Comparison of ENCODE assay signal across 8 cellular contexts in genomic region chr16:66948034-66948821, GRCh38. TPM values are rescaled to one million over a fixed set of nuclear protein-coding genes. Genes with fewer than 3 reads are reported as not detected.
DNase-seq lines count a peak whose midpoint lies in the region; ATAC-seq and TF ChIP-seq lines count a peak whose summit lies in the region.

No MANE protein-coding gene starts in this region.

- no peaks in the 10 kb centered on the region for H3K9me3 ChIP-seq in GM23248 (ENCODE audit: low read depth)
- peaks cover 7% of the 10 kb centered on the region for H3K9me3 ChIP-seq in left ventricle myocardium inferior (replicated peaks)
- peaks cover 0 to 5% (median 0%) of the 10 kb centered on the region in 8 donors for H3K9me3 ChIP-seq in spleen

- TF ChIP-seq CTCF in left ventricle myocardium inferior (IDR thresholded peaks at IDR 0.05; ENCODE audit: borderline replicate concordance) (no peak), spleen (IDR thresholded peaks at IDR 0.05 in 8 of 11, conservative IDR thresholded peaks at IDR 0.05 in 3 of 11) (no peak)

- no peaks in the 10 kb centered on the region for H3K36me3 Mint-ChIP-seq in activated T-cell treated with anti-CD3 and anti-CD28 coated beads, Interleukin-2, amount 50 U/mL, for 4 hours (ENCODE audit: insufficient read depth)

- H3K9me3 Mint-ChIP-seq in activated T-cell treated with anti-CD3 and anti-CD28 coated beads, Interleukin-2, amount 50 U/mL, for 4 hours: peaks cover 4% of the 10 kb centered on the region

- H3K4me1 ChIP-seq in GM23248 (ENCODE audit: insufficient read depth): peaks cover 4% of the 10 kb centered on the region; the same call in 1 of the 2 replicates
- H3K4me1 ChIP-seq in left ventricle myocardium inferior: peaks cover 28% of the 10 kb centered on the region
- H3K4me1 ChIP-seq in spleen: peaks cover 5 to 28% (median 21%) of the 10 kb centered on the region in 6 donors

- H3F3A ChIP-seq in GM23248 (ENCODE audit: insufficient read depth): 0 out of 2 replicates have a peak, but pooled peaks cover 4% of the 10 kb centered on the region

- H3K27ac ChIP-seq in GM23248: no peak overlapping the region
- H3K27ac ChIP-seq in left ventricle myocardium inferior (replicated peaks): no peak overlapping the region
- H3K27ac ChIP-seq in spleen: no peak overlapping the region

- ATAC-seq in activated T-cell treated with anti-CD3 and anti-CD28 coated beads, Interleukin-2, amount 50 U/mL, for 4 hours: peak; percentile 29 to 31
- ATAC-seq in HG02763 (IDR thresholded peaks at IDR 0.05; ENCODE audit: unreplicated experiment): no peak

- no peaks in the 10 kb centered on the region; the same call in 1 of the 2 replicates for H3K36me3 ChIP-seq in GM23248 (ENCODE audit: low read depth)
- peaks cover 11% of the 10 kb centered on the region for H3K36me3 ChIP-seq in left ventricle myocardium inferior
- H3K36me3 ChIP-seq in spleen: peaks cover 0 to 12% (median 8%) of the 10 kb centered on the region in 6 donors

- in situ Hi-C loops in GM23248 (cut with MboI): no loop called here

- H3K9ac ChIP-seq in GM23248: peak overlapping the region; percentile 39; the same call in 1 of the 2 replicates

- H4K20me1 ChIP-seq in GM23248 (ENCODE audit: insufficient read depth): no peaks in the 10 kb centered on the region

- H3K27me3 Mint-ChIP-seq in activated T-cell treated with anti-CD3 and anti-CD28 coated beads, Interleukin-2, amount 50 U/mL, for 4 hours (ENCODE audit: low read depth): peaks cover 39% of the 10 kb centered on the region

- no peaks in the 10 kb centered on the region for H3K79me2 ChIP-seq in GM23248 (ENCODE audit: insufficient read depth)

- H3K27me3 ChIP-seq in GM23248 (replicated peaks; ENCODE audit: insufficient read depth) (no peaks in the 10 kb centered on the region; the same call in none of the 2 replicates), left ventricle myocardium inferior (ENCODE audit: low read depth) (peaks cover 28% of the 10 kb centered on the region), spleen (replicated peaks in 1 of 7) (peaks cover 0 to 53% (median 17%) of the 10 kb centered on the region in 7 donors)

- H2AFZ ChIP-seq in GM23248: peak overlapping the region; percentile 82

- H3K9me2 ChIP-seq in GM23248 (ENCODE audit: insufficient read depth): no peaks in the 10 kb centered on the region

- 3% methylated on average over 43 to 47 of the region's 47 CpGs for WGBS in GM23248 (ENCODE audit: low coverage in 1 of 2, low lambda C conversion rate in 2 of 2, missing lambda C conversion rate in 2 of 2), 2 experiments
- WGBS in spleen, 5 donors: 0 to 7% (median 4%) methylated on average over 19 to 44 of the region's 47 CpGs

- peak; percentile 51 for DNase-seq in GM23248
- no peak for DNase-seq in activated T-cell treated with anti-CD3 and anti-CD28 coated beads, Interleukin-2, amount 50 U/mL, for 4 hours
- no peak for DNase-seq in left ventricle myocardium inferior
- DNase-seq in spleen: no peak
- DNase-seq in SW480 (ENCODE audit: low spot score): no peak
- DNase-seq in NCI-H1048 (lab: John Stamatoyannopoulos, UW): no peak
- DNase-seq in DMS 273 treated with DMSO at 0.1 percent for 48 hours (lab: John Stamatoyannopoulos, UW): no peak

- peaks cover 18% of the 10 kb centered on the region for H3K4me1 Mint-ChIP-seq in activated T-cell treated with anti-CD3 and anti-CD28 coated beads, Interleukin-2, amount 50 U/mL, for 4 hours (ENCODE audit: low read depth)

- H3K4me2 ChIP-seq in GM23248 (ENCODE audit: unreplicated experiment): peak overlapping the region; percentile 99

- no peak for TF ChIP-seq POLR2A in spleen (IDR thresholded peaks at IDR 0.05)

- intact Hi-C loops in left ventricle myocardium inferior (cut with micrococcal nuclease) (no loop called here), spleen (cut with DNase I; ENCODE audit: low total_unique reads) (no loop called here)

- peak overlapping the region; percentile 82 for H3K4me3 Mint-ChIP-seq in activated T-cell treated with anti-CD3 and anti-CD28 coated beads, Interleukin-2, amount 50 U/mL, for 4 hours

- H3K4me3 ChIP-seq in GM23248 (peak overlapping the region; percentile 71), left ventricle myocardium inferior (peak overlapping the region; percentile 67), spleen (peak overlapping the region; percentile 33 to 70 (median 46))

RNA-seq across cellular contexts. Expression of gene CES3, which starts 12.8 kb away (rescaled TPM):
- not detected in 2 replicates for total RNA-seq in GM23248 (2014; rRNA removed; shearing (Covaris generic))
- polyA plus RNA-seq in GM23248 (2016; fragmentation: Nextera tagmentation; extraction: Ambion mirVana): not detected in 2 replicates
- total RNA-seq in activated T-cell treated with anti-CD3 and anti-CD28 coated beads, Interleukin-2, amount 50 U/mL, for 4 hours: under 1 TPM in 2 of 3 donors, not detected in 1; 0.10 to 0.30 TPM
- total RNA-seq in left ventricle myocardium inferior: 1.0 TPM
- 1 to 10 TPM in 1 of 7 donors, under 1 TPM in 5, not detected in 1; 0.23 to 1.3 (median 0.33) TPM for total RNA-seq in spleen
- under 1 TPM; 0.27 to 0.80 (median 0.43) TPM for polyA plus RNA-seq in spleen

RNA-seq across cellular contexts. Expression of gene CES2, which starts 12.9 kb away (rescaled TPM):
- 32.3 and 46.8 TPM in 2 replicates for total RNA-seq in GM23248 (2014; rRNA removed; shearing (Covaris generic))
- polyA plus RNA-seq in GM23248 (2016; fragmentation: Nextera tagmentation; extraction: Ambion mirVana): 33.9 and 37.6 TPM in 2 replicates
- total RNA-seq in activated T-cell treated with anti-CD3 and anti-CD28 coated beads, Interleukin-2, amount 50 U/mL, for 4 hours: 10 to 100 TPM; 22.6 to 25.3 (median 24.3) TPM
- 88.5 TPM for total RNA-seq in left ventricle myocardium inferior
- total RNA-seq in spleen: 10 to 100 TPM; 21.6 to 48.1 (median 34.8) TPM
- polyA plus RNA-seq in spleen: 10 to 100 TPM in 1 of 3 donors, 1 to 10 TPM in 2; 8.0 to 21.4 (median 8.5) TPM

RNA-seq across cellular contexts. Expression of gene CIAO2B, which starts 14.0 kb away (rescaled TPM):
- total RNA-seq in GM23248 (2014; rRNA removed; shearing (Covaris generic)): 76.1 and 111 TPM in 2 replicates
- polyA plus RNA-seq in GM23248 (2016; fragmentation: Nextera tagmentation; extraction: Ambion mirVana) (173 and 182 TPM in 2 replicates), spleen (100 to 1,000 TPM; 114 to 168 (median 148) TPM)
- 100 to 1,000 TPM; 201 to 220 (median 212) TPM for total RNA-seq in activated T-cell treated with anti-CD3 and anti-CD28 coated beads, Interleukin-2, amount 50 U/mL, for 4 hours
- total RNA-seq in left ventricle myocardium inferior (127 TPM), spleen (10 to 100 TPM; 46.8 to 63.1 (median 55.8) TPM)

RNA-seq across cellular contexts. Expression of gene RRAD, which starts 22.9 kb away (rescaled TPM):
- 0.22 and 1.1 TPM in 2 replicates for total RNA-seq in GM23248 (2014; rRNA removed; shearing (Covaris generic))
- polyA plus RNA-seq in GM23248 (2016; fragmentation: Nextera tagmentation; extraction: Ambion mirVana): 0.70 and 0.76 TPM in 2 replicates
- under 1 TPM; 0.15 to 0.50 (median 0.38) TPM for total RNA-seq in activated T-cell treated with anti-CD3 and anti-CD28 coated beads, Interleukin-2, amount 50 U/mL, for 4 hours
- total RNA-seq in left ventricle myocardium inferior: 135 TPM
- total RNA-seq in spleen: 1 to 10 TPM in 5 of 7 donors, under 1 TPM in 2; 0.52 to 2.4 (median 1.5) TPM
- polyA plus RNA-seq in spleen: 10 to 100 TPM in 1 of 3 donors, 1 to 10 TPM in 2; 4.0 to 16.4 (median 5.2) TPM

RNA-seq across cellular contexts. Expression of gene CDH16, which starts 29.5 kb away (rescaled TPM):
- not detected in 2 replicates for total RNA-seq in GM23248 (2014; rRNA removed; shearing (Covaris generic))
- polyA plus RNA-seq in GM23248 (2016; fragmentation: Nextera tagmentation; extraction: Ambion mirVana) (not detected in 2 replicates), spleen (not detected)
- total RNA-seq in activated T-cell treated with anti-CD3 and anti-CD28 coated beads, Interleukin-2, amount 50 U/mL, for 4 hours: not detected
- total RNA-seq in left ventricle myocardium inferior (not detected), spleen (not detected)
